ENCODE assay signal across 11 cellular contexts in the genomic region with DNA sequence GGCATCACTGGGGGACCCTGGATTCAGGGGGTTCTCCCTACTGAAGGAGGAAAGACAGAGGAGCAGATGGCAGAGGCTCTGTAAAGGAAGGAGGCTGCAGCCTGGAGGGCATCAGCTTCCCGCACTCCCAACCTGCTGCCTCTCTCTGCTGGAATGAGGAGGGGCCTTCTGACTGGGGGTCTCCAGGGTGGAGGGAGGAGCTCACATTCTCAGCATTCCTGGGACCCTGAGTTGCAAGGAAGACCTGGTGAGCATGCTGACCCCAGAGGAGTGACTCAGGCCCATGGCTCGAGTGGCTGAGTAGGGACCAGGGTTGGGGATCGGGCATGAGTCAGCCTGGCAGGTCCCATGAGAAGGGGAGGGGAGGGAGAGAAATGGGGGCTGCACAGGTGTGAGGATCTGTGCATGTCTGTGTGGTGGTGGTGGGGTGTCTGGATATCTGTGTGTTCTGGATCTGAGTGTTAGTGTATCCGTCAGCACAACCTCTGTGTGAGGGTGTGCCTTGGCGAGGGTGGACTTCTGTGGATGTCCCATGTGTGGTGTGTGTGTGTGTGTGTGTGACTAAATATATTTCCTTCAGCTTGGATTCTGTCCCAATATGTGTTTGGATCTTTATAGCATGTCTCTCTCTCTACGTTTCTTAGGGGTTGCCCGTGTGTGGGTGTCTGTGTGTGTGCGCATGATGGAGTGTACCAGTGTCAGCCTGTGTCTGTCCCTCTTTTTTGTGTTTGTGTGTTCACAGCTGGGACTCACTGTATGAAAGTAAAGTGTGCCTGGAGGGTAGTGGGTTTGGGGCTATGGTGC. TPM values are rescaled to one million over a fixed set of nuclear protein-coding genes. Genes with fewer than 3 reads are reported as not detected.
DNase-seq lines count a peak whose midpoint lies in the region; ATAC-seq, FAIRE-seq and TF ChIP-seq lines count a peak whose summit lies in the region.
"Had no signal": no experiment of that assay in that cellular context is flagged by ENCODE, and none has a peak within 500 bp of the region (broad histone marks: within the 10 kb centered on the region; RNA-seq: fewer than 3 reads in every experiment).

No MANE protein-coding gene starts in this region.

- H3K27me3 Mint-ChIP-seq in mesothelial cell of epicardium (ENCODE audit: low read depth) = no peaks in the 10 kb centered on the region

- H3K36me3 ChIP-seq in HUES6 (ENCODE audit: control insufficient read depth, insufficient read depth, low read length) = peaks cover 23% of the 10 kb centered on the region
- H3K36me3 ChIP-seq in bronchial epithelial cell (ENCODE audit: control insufficient read depth, insufficient read depth, low read length) = peaks cover 3% of the 10 kb centered on the region
- no peaks in the 10 kb centered on the region for H3K36me3 ChIP-seq in Karpas-422 (ENCODE audit: insufficient read depth, low read length)
- H3K36me3 ChIP-seq: neutrophil had no signal

- DNase-seq in ACHN = peak; percentile 93
- peak; percentile 80 for DNase-seq in bronchial epithelial cell (ENCODE audit: low read depth)
- no peak for DNase-seq in mesothelial cell of epicardium (ENCODE audit: low spot score in 2 of 2, unreplicated experiment in 2 of 2)
- no peak for DNase-seq in Karpas-422
- DNase-seq: DND-41, NCI-H510A treated with DMSO at 0.1 percent for 48 hours had no signal

- H2AFZ ChIP-seq in Karpas-422 (ENCODE audit: low read length) = no peak overlapping the region

- in situ Hi-C loops in ACHN (cut with HindIII; ENCODE audit: low pct_ligation_motif_present, low pct_unique_long_range_greater_than_20kb, low sequenced_read_pairs) = no loop called here

- no peaks in the 10 kb centered on the region for H3K9me3 Mint-ChIP-seq in mesothelial cell of epicardium

- H3K9me3 ChIP-seq in HUES6 (ENCODE audit: control insufficient read depth, insufficient read depth, low read depth, low read length) (no peaks in the 10 kb centered on the region), Karpas-422 (ENCODE audit: low read length) (no peaks in the 10 kb centered on the region)
- H3K9me3 ChIP-seq: neutrophil had no signal

- H3K9me2 ChIP-seq in Karpas-422 (replicated peaks; ENCODE audit: insufficient read depth, low read length) = no peaks in the 10 kb centered on the region

- peak; percentile 28 for FAIRE-seq in bronchial epithelial cell (lab: Jason Lieb, UNC)

- no peaks in the 10 kb centered on the region for H3K79me2 ChIP-seq in Karpas-422 (ENCODE audit: low read length)

- H3K27ac ChIP-seq in HUES6 (ENCODE audit: low read depth, low read length) (peak overlapping the region; percentile 61; the same call in 1 of the 2 replicates), Karpas-422 (ENCODE audit: low read length) (no peak overlapping the region)
- H3K27ac ChIP-seq: neutrophil had no signal

- H3K4me1 Mint-ChIP-seq in mesothelial cell of epicardium = peaks cover 51% of the 10 kb centered on the region

- TF ChIP-seq CTCF in bronchial epithelial cell (IDR thresholded peaks at IDR 0.05; ENCODE audit: insufficient read depth, low read length, severe bottlenecking) (no peak), mesothelial cell of epicardium (IDR thresholded peaks at IDR 0.05; ENCODE audit: unreplicated experiment) (no peak)

- H3K4me1 ChIP-seq in HUES6 (ENCODE audit: control insufficient read depth, insufficient read depth, low read length) = peaks cover 45% of the 10 kb centered on the region
- no peaks in the 10 kb centered on the region for H3K4me1 ChIP-seq in Karpas-422 (ENCODE audit: low read length)

- H3K9ac ChIP-seq in HUES6 (ENCODE audit: low read length) (peak overlapping the region; percentile 58), Karpas-422 (ENCODE audit: low read length) (no peak overlapping the region)

- H3K4me3 Mint-ChIP-seq in mesothelial cell of epicardium = peak overlapping the region; percentile 15

- peaks cover 5% of the 10 kb centered on the region for H3K36me3 Mint-ChIP-seq in mesothelial cell of epicardium

- H3K27me3 ChIP-seq in HUES6 (ENCODE audit: control insufficient read depth, insufficient read depth, low read length) = no peaks in the 10 kb centered on the region
- no peaks in the 10 kb centered on the region for H3K27me3 ChIP-seq in bronchial epithelial cell (ENCODE audit: control insufficient read depth, insufficient read depth, low read length)
- H3K27me3 ChIP-seq in Karpas-422 (ENCODE audit: low read length) = no peaks in the 10 kb centered on the region

- peak overlapping the region; percentile 94 for H3K27ac Mint-ChIP-seq in mesothelial cell of epicardium

- H3K4me3 ChIP-seq in HUES6 (ENCODE audit: low read depth, low read length) (peak overlapping the region; percentile 39; the same call in 1 of the 2 replicates), bronchial epithelial cell (ENCODE audit: low read depth, low read length) (no peak overlapping the region), Karpas-422 (ENCODE audit: low read length) (no peak overlapping the region)

- H4K20me1 ChIP-seq in Karpas-422 (ENCODE audit: insufficient read depth, low read depth, low read length) = no peaks in the 10 kb centered on the region

- H3K4me2 ChIP-seq in Karpas-422 (ENCODE audit: low read depth, low read length, poor library complexity, severe bottlenecking) = no peak overlapping the region

- ATAC-seq in GM21367 (IDR thresholded peaks at IDR 0.05; ENCODE audit: unreplicated experiment) (no peak), HG02885 (IDR thresholded peaks at IDR 0.05; ENCODE audit: poor library complexity, unreplicated experiment) (no peak), HG03045 (IDR thresholded peaks at IDR 0.05; ENCODE audit: unreplicated experiment) (no peak)

RNA-seq across cellular contexts. Expression of a gene that starts 4.6 kb away (rescaled TPM):
- 19.5 and 23.7 TPM in 2 replicates for total RNA-seq in bronchial epithelial cell
- total RNA-seq in mesothelial cell of epicardium = 60.0 to 61.0 TPM (median 60.6 TPM) in 3 replicates
- total RNA-seq in Karpas-422 (2014; rRNA removed; shearing (Covaris generic); ENCODE audit: low replicate concordance) = not detected in 2 replicates

RNA-seq across cellular contexts. Expression of a gene that starts 30.6 kb away (rescaled TPM):
- 13.3 and 23.4 TPM in 2 replicates for total RNA-seq in bronchial epithelial cell
- total RNA-seq in mesothelial cell of epicardium = 12.8 to 15.5 TPM (median 13.2 TPM) in 3 replicates
- not detected in 2 replicates for total RNA-seq in Karpas-422 (2014; rRNA removed; shearing (Covaris generic); ENCODE audit: low replicate concordance)

RNA-seq across cellular contexts. Expression of a gene that starts 40.5 kb away (rescaled TPM):
- total RNA-seq in bronchial epithelial cell (41.9 and 43.5 TPM in 2 replicates), mesothelial cell of epicardium (246 to 262 TPM (median 249 TPM) in 3 replicates)
- 99.4 and 144 TPM in 2 replicates for total RNA-seq in Karpas-422 (2014; rRNA removed; shearing (Covaris generic); ENCODE audit: low replicate concordance)

Comparison
In these comparisons a context has a peak if more than half of its experiments do, and no peak if none do; other contexts are left out.
1. DNase-seq: peak in ACHN (single experiment) and bronchial epithelial cell (single experiment); none in mesothelial cell of epicardium (0 of 2) and Karpas-422 (single experiment).
2. RNA of a gene that starts 4.6 kb away (total RNA-seq): 60.0 to 61.0 TPM in mesothelial cell of epicardium and 19.5 to 23.7 TPM in bronchial epithelial cell; not detected in Karpas-422; every median in the first group is over 10 times any median in the second.
3. RNA of a gene that starts 30.6 kb away (total RNA-seq): 13.3 to 23.4 TPM in bronchial epithelial cell and 12.8 to 15.5 TPM in mesothelial cell of epicardium; not detected in Karpas-422; every median in the first group is over 10 times any median in the second.